15 cellular contexts compared by ENCODE assay signal in the genomic region with DNA sequence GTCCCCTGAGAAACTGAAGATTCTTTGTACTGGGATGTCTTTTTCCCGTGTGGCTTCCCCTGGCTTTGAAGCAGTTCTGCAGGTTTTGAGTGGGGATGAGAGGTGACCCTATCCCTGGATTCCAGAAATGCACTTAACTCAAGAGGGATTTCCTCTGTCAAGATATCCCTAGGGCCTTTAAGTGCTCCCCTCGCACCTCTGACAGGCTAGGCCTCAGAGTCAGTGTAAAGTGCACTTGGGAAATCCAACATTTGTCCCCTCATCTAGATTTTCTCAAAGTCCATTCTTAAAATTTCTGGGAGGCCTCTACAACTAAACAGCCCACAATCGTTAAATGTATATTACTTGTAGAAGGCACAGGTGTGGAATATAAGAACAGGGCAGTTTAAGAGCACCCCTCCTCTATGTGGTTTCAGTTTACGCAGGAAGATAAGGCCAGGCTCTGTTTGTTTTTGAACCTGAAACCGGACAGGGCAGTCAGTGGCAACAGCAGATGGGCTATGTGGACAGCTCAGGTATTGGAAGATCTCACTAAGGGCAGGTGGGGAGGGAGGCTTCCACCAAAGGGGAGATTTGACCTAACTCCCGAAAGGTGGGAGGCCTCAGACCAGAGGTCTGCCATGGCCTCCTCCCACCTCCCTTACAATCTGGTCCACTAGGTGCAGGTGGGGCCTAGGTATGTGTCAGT. TPM values are rescaled to one million over a fixed set of nuclear protein-coding genes. Genes with fewer than 3 reads are reported as not detected.
DNase-seq lines count a peak whose midpoint lies in the region; ATAC-seq and TF ChIP-seq lines count a peak whose summit lies in the region.
"Had no signal": no experiment of that assay in that cellular context is flagged by ENCODE, and none has a peak within 500 bp of the region (broad histone marks: within the 10 kb centered on the region; RNA-seq: fewer than 3 reads in every experiment).

No MANE protein-coding gene starts in this region.

- no peak overlapping the region for H4K91ac ChIP-seq in neuronal stem cell (ENCODE audit: low read depth, low read length, poor library complexity)

- H3K36me3 ChIP-seq in neuronal stem cell (replicated peaks in 1 of 2; ENCODE audit: control insufficient read depth in 2 of 2, insufficient read depth in 2 of 2, low read length in 2 of 2), result no peaks in the 10 kb centered on the region
- H3K36me3 ChIP-seq: gastroesophageal sphincter, uterus had no signal

- H2AFZ ChIP-seq in neuronal stem cell (ENCODE audit: low read length), result peak overlapping the region; percentile 21

- DNase-seq in NCI-H345 (lab: John Stamatoyannopoulos, UW) (peak; percentile 11), NCI-H345 treated with DMSO at 0.1 percent for 48 hours (lab: John Stamatoyannopoulos, UW; ENCODE audit: unreplicated experiment) (no peak), HuH-7 (ENCODE audit: low spot score) (peak; percentile 68), neuronal stem cell (ENCODE audit: low spot score) (no peak)
- no peak for DNase-seq in activated T-helper 2 cell treated with anti-CD3 and anti-CD28 coated beads, Interferon-gamma antibody, Interleukin-2, Interleukin-4, amounts not matched to agents 10 μg/mL and 5 μg/mL and 100 μg/mL, durations not matched to agents 14 hours and 24 hours and 36 hours (ENCODE audit: low spot score)
- DNase-seq: activated CD4-positive, alpha-beta T cell treated with anti-CD3 and anti-CD28 coated beads for 1 hour; activated effector memory CD4-positive, alpha-beta T cell treated with Interleukin-2 at 50 U/mL for 16 hours; DMS 273 treated with DMSO at 0.1 percent for 48 hours; uterus had no signal

- no peak for ATAC-seq in GM19455 (IDR thresholded peaks at IDR 0.05; ENCODE audit: unreplicated experiment)
- no peak for ATAC-seq in HG03378 (IDR thresholded peaks at IDR 0.05; ENCODE audit: unreplicated experiment)
- ATAC-seq: gastroesophageal sphincter had no signal

- H3K27ac Mint-ChIP-seq in activated T-helper 2 cell treated with anti-CD3 and anti-CD28 coated beads, Interferon-gamma antibody, Interleukin-2, Interleukin-4, amounts not matched to agents 10 μg/mL and 5 μg/mL and 100 μg/mL, durations not matched to agents 14 hours and 24 hours and 36 hours, result no peak overlapping the region

- H3K4ac ChIP-seq in neuronal stem cell (ENCODE audit: low read length), result no peak overlapping the region

- H2AK5ac ChIP-seq in neuronal stem cell (ENCODE audit: low read depth, low read length), result no peak overlapping the region

- H3K36me3 Mint-ChIP-seq in activated T-helper 2 cell treated with anti-CD3 and anti-CD28 coated beads, Interferon-gamma antibody, Interleukin-2, Interleukin-4, amounts not matched to agents 10 μg/mL and 5 μg/mL and 100 μg/mL, durations not matched to agents 14 hours and 24 hours and 36 hours (ENCODE audit: low read depth), result peaks cover 17% of the 10 kb centered on the region

- H3K9me3 Mint-ChIP-seq in activated T-helper 2 cell treated with anti-CD3 and anti-CD28 coated beads, Interferon-gamma antibody, Interleukin-2, Interleukin-4, amounts not matched to agents 10 μg/mL and 5 μg/mL and 100 μg/mL, durations not matched to agents 14 hours and 24 hours and 36 hours, result no peaks in the 10 kb centered on the region

- peaks cover 51% of the 10 kb centered on the region for H3K4me1 Mint-ChIP-seq in activated T-helper 2 cell treated with anti-CD3 and anti-CD28 coated beads, Interferon-gamma antibody, Interleukin-2, Interleukin-4, amounts not matched to agents 10 μg/mL and 5 μg/mL and 100 μg/mL, durations not matched to agents 14 hours and 24 hours and 36 hours (ENCODE audit: low read depth)

- no peak overlapping the region for H4K8ac ChIP-seq in neuronal stem cell (ENCODE audit: low read depth, low read length)

- H2BK12ac ChIP-seq in neuronal stem cell (ENCODE audit: low read length), result no peak overlapping the region

- no peaks in the 10 kb centered on the region for H3K79me1 ChIP-seq in neuronal stem cell (ENCODE audit: low read depth, low read length)

- peaks cover 2% of the 10 kb centered on the region for H3K27me3 Mint-ChIP-seq in activated T-helper 2 cell treated with anti-CD3 and anti-CD28 coated beads, Interferon-gamma antibody, Interleukin-2, Interleukin-4, amounts not matched to agents 10 μg/mL and 5 μg/mL and 100 μg/mL, durations not matched to agents 14 hours and 24 hours and 36 hours (ENCODE audit: low read depth)

- intact Hi-C loops in activated T-helper 2 cell treated with anti-CD3 and anti-CD28 coated beads, Interferon-gamma antibody, Interleukin-2, Interleukin-4, amounts not matched to agents 10 μg/mL and 5 μg/mL and 100 μg/mL, durations not matched to agents 14 hours and 24 hours and 36 hours (cut with micrococcal nuclease), result no loop called here

- no peak overlapping the region for H3K23ac ChIP-seq in neuronal stem cell (ENCODE audit: low read depth, low read length, poor library complexity)

- no peak overlapping the region for H3K4me3 Mint-ChIP-seq in activated T-helper 2 cell treated with anti-CD3 and anti-CD28 coated beads, Interferon-gamma antibody, Interleukin-2, Interleukin-4, amounts not matched to agents 10 μg/mL and 5 μg/mL and 100 μg/mL, durations not matched to agents 14 hours and 24 hours and 36 hours (ENCODE audit: low read depth)

- peak overlapping the region; percentile 80 for H3K27ac ChIP-seq in VCaP
- H3K27ac ChIP-seq in neuronal stem cell (replicated peaks; ENCODE audit: low read length), result no peak overlapping the region
- H3K27ac ChIP-seq: gastroesophageal sphincter, uterus had no signal

- no peak overlapping the region for H3K9ac ChIP-seq in neuronal stem cell (ENCODE audit: low read depth, low read length, poor library complexity)

- no peak overlapping the region for H2BK15ac ChIP-seq in neuronal stem cell (ENCODE audit: low read length)

- H3K9me3 ChIP-seq in neuronal stem cell (replicated peaks in 1 of 2; ENCODE audit: control insufficient read depth in 2 of 2, insufficient read depth in 1 of 2, low read depth in 1 of 2, low read length in 2 of 2), result no peaks in the 10 kb centered on the region
- H3K9me3 ChIP-seq: gastroesophageal sphincter, uterus had no signal

- H2BK120ac ChIP-seq in neuronal stem cell (ENCODE audit: low read depth, low read length), result no peak overlapping the region

- no peak overlapping the region for H2BK5ac ChIP-seq in neuronal stem cell (ENCODE audit: low read length)

- no peak for TF ChIP-seq CTCF in VCaP (conservative IDR thresholded peaks at IDR 0.05)

- H3K27me3 ChIP-seq in neuronal stem cell (ENCODE audit: control insufficient read depth in 3 of 3, insufficient read depth in 3 of 3, low read depth in 1 of 3, low read length in 3 of 3), result peaks cover 0 to 19% (median 8%) of the 10 kb centered on the region in 3 experiments
- H3K27me3 ChIP-seq: gastroesophageal sphincter, uterus had no signal

- peaks cover 16 to 19% of the 10 kb centered on the region in 2 donors for H3K4me1 ChIP-seq in neuronal stem cell (ENCODE audit: control insufficient read depth in 2 of 2, insufficient read depth in 1 of 2, low read depth in 1 of 2, low read length in 2 of 2)
- H3K4me1 ChIP-seq: uterus had no signal

- H3K4me2 ChIP-seq in neuronal stem cell (ENCODE audit: insufficient read depth, low read length, poor library complexity, severe bottlenecking), result no peak overlapping the region

- no CpG with 5 or more reads among the region's 6 CpGs for WGBS in neuronal stem cell (ENCODE audit: extremely low coverage in 2 of 2, insufficient read length in 2 of 2, insufficient replicate concordance in 1 of 2), 2 donors

- peak overlapping the region; percentile 27 for H3K18ac ChIP-seq in neuronal stem cell (ENCODE audit: low read length)

- H3K14ac ChIP-seq in neuronal stem cell (ENCODE audit: low read length), result no peak overlapping the region

- no peak overlapping the region for H3K4me3 ChIP-seq in neuronal stem cell (ENCODE audit: low read length in 2 of 2)
- H3K4me3 ChIP-seq: gastroesophageal sphincter, uterus had no signal

RNA-seq across cellular contexts. Expression of gene C3orf52, which starts 4.9 kb away (rescaled TPM):
- polyA plus RNA-seq in neuronal stem cell (2013, experiment 1 of 2), result 1.4 TPM
- polyA plus RNA-seq in neuronal stem cell (2013, experiment 2 of 2), result 1.6 TPM
- 11.7 and 13.3 TPM in 2 replicates for total RNA-seq in activated T-helper 2 cell treated with anti-CD3 and anti-CD28 coated beads, Interferon-gamma antibody, Interleukin-2, Interleukin-4, amounts not matched to agents 10 μg/mL and 5 μg/mL and 100 μg/mL, durations not matched to agents 14 hours and 24 hours and 36 hours

RNA-seq across cellular contexts. Expression of gene GCSAM, which starts 42.0 kb away (rescaled TPM):
- not detected for polyA plus RNA-seq in neuronal stem cell (2013, experiment 1 of 2)
- not detected for polyA plus RNA-seq in neuronal stem cell (2013, experiment 2 of 2)
- 1.6 and 1.9 TPM in 2 replicates for total RNA-seq in activated T-helper 2 cell treated with anti-CD3 and anti-CD28 coated beads, Interferon-gamma antibody, Interleukin-2, Interleukin-4, amounts not matched to agents 10 μg/mL and 5 μg/mL and 100 μg/mL, durations not matched to agents 14 hours and 24 hours and 36 hours
- total RNA-seq: kidney epithelial cell had no signal
- polyA plus RNA-seq: neural cell had no signal

RNA-seq across cellular contexts. Expression of gene TMPRSS7, which starts 56.5 kb away (rescaled TPM):
- polyA plus RNA-seq in neuronal stem cell (2013, experiment 1 of 2), result 0.04 TPM
- polyA plus RNA-seq in neuronal stem cell (2013, experiment 2 of 2), result 0.03 TPM
- not detected in 2 replicates for total RNA-seq in activated T-helper 2 cell treated with anti-CD3 and anti-CD28 coated beads, Interferon-gamma antibody, Interleukin-2, Interleukin-4, amounts not matched to agents 10 μg/mL and 5 μg/mL and 100 μg/mL, durations not matched to agents 14 hours and 24 hours and 36 hours
- total RNA-seq: gastroesophageal sphincter, kidney epithelial cell, uterus had no signal

Comparison
In these comparisons a context has a peak if more than half of its experiments do, and no peak if none do; other contexts are left out.
1. DNase-seq: peak in NCI-H345 (single experiment) and HuH-7 (single experiment); none in NCI-H345 treated with DMSO at 0.1 percent for 48 hours (single experiment), neuronal stem cell (single experiment) and activated T-helper 2 cell treated with anti-CD3 and anti-CD28 coated beads, Interferon-gamma antibody, Interleukin-2, Interleukin-4, amounts not matched to agents 10 μg/mL and 5 μg/mL and 100 μg/mL, durations not matched to agents 14 hours and 24 hours and 36 hours (single experiment).